In the genomic region with DNA sequence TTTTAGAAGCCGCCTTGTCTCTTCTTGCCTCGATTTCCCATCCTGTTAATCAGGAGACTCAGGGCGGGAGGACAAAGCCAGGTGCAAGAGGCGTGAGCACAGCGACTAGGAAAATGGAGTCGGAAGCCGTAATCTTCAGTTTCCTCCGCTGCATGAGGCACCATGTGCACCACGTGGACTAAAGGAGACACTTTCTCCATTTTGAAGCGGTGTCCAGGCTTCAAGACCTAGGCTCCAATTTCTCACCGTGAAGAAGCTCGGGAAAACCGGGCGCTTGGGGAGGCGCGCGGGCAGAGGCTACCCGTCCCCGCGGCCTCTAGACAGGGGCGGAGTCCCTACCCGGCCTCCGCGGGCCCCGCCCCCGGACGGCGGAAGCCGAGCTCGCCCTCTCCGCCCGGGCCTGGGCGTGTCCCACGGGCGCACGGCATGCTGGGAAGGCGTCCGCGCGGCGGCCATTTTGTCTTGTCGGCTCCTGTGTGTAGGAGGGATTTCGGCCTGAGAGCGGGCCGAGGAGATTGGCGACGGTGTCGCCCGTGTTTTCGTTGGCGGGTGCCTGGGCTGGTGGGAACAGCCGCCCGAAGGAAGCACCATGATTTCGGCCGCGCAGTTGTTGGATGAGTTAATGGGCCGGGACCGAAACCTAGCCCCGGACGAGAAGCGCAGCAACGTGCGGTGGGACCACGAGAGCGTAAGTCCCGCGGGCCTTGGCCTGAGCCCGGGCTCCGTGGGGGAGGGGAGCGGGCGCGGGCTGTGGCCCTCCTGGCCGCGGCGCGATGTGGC, we compare ENCODE assay signal across 8 cellular contexts. TPM values are rescaled to one million over a fixed set of nuclear protein-coding genes. Genes with fewer than 3 reads are reported as not detected.
A peak's percentile ranks its signal among the peaks of the same experiment; 100 is the strongest.
DNase-seq lines count a peak whose midpoint lies in the region; ATAC-seq, FAIRE-seq and TF ChIP-seq lines count a peak whose summit lies in the region.

A gene with protein sequence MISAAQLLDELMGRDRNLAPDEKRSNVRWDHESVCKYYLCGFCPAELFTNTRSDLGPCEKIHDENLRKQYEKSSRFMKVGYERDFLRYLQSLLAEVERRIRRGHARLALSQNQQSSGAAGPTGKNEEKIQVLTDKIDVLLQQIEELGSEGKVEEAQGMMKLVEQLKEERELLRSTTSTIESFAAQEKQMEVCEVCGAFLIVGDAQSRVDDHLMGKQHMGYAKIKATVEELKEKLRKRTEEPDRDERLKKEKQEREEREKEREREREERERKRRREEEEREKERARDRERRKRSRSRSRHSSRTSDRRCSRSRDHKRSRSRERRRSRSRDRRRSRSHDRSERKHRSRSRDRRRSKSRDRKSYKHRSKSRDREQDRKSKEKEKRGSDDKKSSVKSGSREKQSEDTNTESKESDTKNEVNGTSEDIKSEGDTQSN (plus strand): TSS at position 460 of the 780 bp plus-strand sequence. CDS start 130 bp downstream, at position 590.

- TF ChIP-seq CTCF in H1 (IDR thresholded peaks at IDR 0.05; ENCODE audit: control extremely low read depth in 1 of 3, insufficient read depth in 1 of 3, low read depth in 1 of 3, low read length in 3 of 3), result peak in 1 of 3 experiments; percentile 14; a peak in 1 of 4 replicates

- peak; percentile 94 to 98 for TF ChIP-seq POLR2A in H1 (IDR thresholded peaks at IDR 0.05; ENCODE audit: control extremely low read depth in 1 of 2, low read depth in 2 of 2, low read length in 2 of 2)

- no peaks in the 10 kb centered on the region for H3K23me2 ChIP-seq in H1 (ENCODE audit: low read depth, low read length)

- H3K14ac ChIP-seq in H1 (ENCODE audit: insufficient read length), result peak within 1 kb of the TSS; percentile 87

- peak within 1 kb of the TSS; percentile 91 for H3K56ac ChIP-seq in H1 (replicated peaks; ENCODE audit: insufficient read length, low read depth, low read length)

- no peaks in the 10 kb centered on the region for H3K27me3 ChIP-seq in H1 (replicated peaks in 1 of 4; ENCODE audit: control insufficient read depth in 3 of 4, extremely low read depth in 1 of 4, insufficient read depth in 3 of 4, low read length in 3 of 4)

- DNase-seq in COR-L47 (lab: John Stamatoyannopoulos, UW) (peak; percentile 88), HUDEP-2 (lab: John Stamatoyannopoulos, UW; ENCODE audit: unreplicated experiment in 76 of 76) (peak in 75 of 76 experiments; percentile 36 to 96 (median 86)), NOMO-1 treated with dmso at 0.1 percent for 144 hours (lab: John Stamatoyannopoulos, UW; ENCODE audit: unreplicated experiment) (peak; percentile 91), H1 (ENCODE audit: low read depth in 1 of 2, low spot score in 2 of 2) (peak; percentile 73 to 97), mesenteric fat pad (ENCODE audit: low spot score) (peak; percentile 98)
- peak; percentile 81 to 91 (median 90) for DNase-seq in activated CD8-positive, alpha-beta memory T cell treated with anti-CD3 and anti-CD28 coated beads for 48 hours (ENCODE audit: low read depth in 2 of 3, low spot score in 2 of 3)
- DNase-seq in stimulated activated CD8-positive, alpha-beta memory T cell treated with anti-CD3 and anti-CD28 coated beads, Interleukin-15, amount 100 ng/mL, for 1 hour (ENCODE audit: low read depth), result peak; percentile 84

- H3K9me3 ChIP-seq in H1 (ENCODE audit: insufficient read depth in 2 of 2, low read depth in 1 of 2, low read length in 1 of 2), result no peaks in the 10 kb centered on the region

- peak; percentile 91 for ATAC-seq in GM21390 (IDR thresholded peaks at IDR 0.05; ENCODE audit: unreplicated experiment)

- peak within 1 kb of the TSS; percentile 98 for H2BK5ac ChIP-seq in H1 (ENCODE audit: low read depth, low read length)

- 0 out of 3 replicates have a peak, but pooled peaks of 1 of the 2 experiments have one; percentile 40 for TF ChIP-seq EP300 in H1 (IDR thresholded peaks at IDR 0.05; ENCODE audit: borderline replicate concordance in 1 of 2, low read depth in 2 of 2, low read length in 2 of 2)

- H3K23ac ChIP-seq in H1 (ENCODE audit: insufficient read length), result no peak within 1 kb of the TSS

- H2BK15ac ChIP-seq in H1 (ENCODE audit: low read length), result no peak within 1 kb of the TSS

- peaks cover 0 to 8% (median 2%) of the 10 kb centered on the region in 4 experiments; a peak in 3 of 7 replicates for H3K4me1 ChIP-seq in H1 (replicated peaks in 1 of 4; ENCODE audit: control insufficient read depth in 3 of 4, insufficient read depth in 4 of 4, low read length in 3 of 4)

- FAIRE-seq in H1 (lab: Jason Lieb, UNC), result no peak

- WGBS in H1 (ENCODE audit: extremely low coverage in 1 of 2, insufficient coverage in 1 of 2, insufficient read length in 1 of 2, insufficient replicate concordance in 2 of 2, low coverage in 1 of 2, low lambda C conversion rate in 2 of 2, missing lambda C conversion rate in 1 of 2), 2 experiments, result 5% methylated on average over 62 of the region's 76 CpGs; no CpG with 5 or more reads in 1 of the 2 experiments

- H2AK5ac ChIP-seq in H1 (ENCODE audit: low read depth, low read length), result no peak within 1 kb of the TSS; the same call in 1 of the 2 replicates

- CTCF ChIA-PET in H1 (lab: Charles Lee; ENCODE audit: partially characterized antibody), result no interaction called here

- peak within 1 kb of the TSS; percentile 97 for H4K91ac ChIP-seq in H1 (replicated peaks; ENCODE audit: insufficient read length, low read length)

- H3K27ac ChIP-seq in H1 (ENCODE audit: low read depth, low read length), result peak within 1 kb of the TSS; percentile 99

- no peak within 1 kb of the TSS for H2BK120ac ChIP-seq in H1 (replicated peaks; ENCODE audit: low read depth, low read length)

- no peak within 1 kb of the TSS; the same call in 1 of the 2 replicates for H2AFZ ChIP-seq in H1 (ENCODE audit: low read length)

- peak within 1 kb of the TSS; percentile 11; the same call in 1 of the 2 replicates for H2BK12ac ChIP-seq in H1 (ENCODE audit: low read depth, low read length)

- peak within 1 kb of the TSS; percentile 94 to 100 (median 98) for H3K9ac ChIP-seq in H1 (replicated peaks in 1 of 4; ENCODE audit: extremely low read depth in 1 of 4, low read depth in 3 of 4, low read length in 3 of 4)

- H3K4me2 ChIP-seq in H1 (ENCODE audit: insufficient read depth in 1 of 2, low read depth in 2 of 2, low read length in 2 of 2), result peak within 1 kb of the TSS; percentile 75 to 92

- H4K20me1 ChIP-seq in H1 (replicated peaks in 1 of 2; ENCODE audit: control insufficient read depth in 1 of 2, insufficient read depth in 2 of 2, low read length in 2 of 2), result peaks cover 13 to 23% of the 10 kb centered on the region in 2 experiments

- peak within 1 kb of the TSS; percentile 98 for H4K5ac ChIP-seq in H1 (ENCODE audit: insufficient read length, low read depth, low read length)

- H3K79me2 ChIP-seq in H1 (ENCODE audit: control insufficient read depth in 1 of 2, insufficient read depth in 2 of 2, low read length in 2 of 2), result peaks cover 45 to 49% of the 10 kb centered on the region in 2 experiments

- H3K79me1 ChIP-seq in H1 (ENCODE audit: low read depth, low read length), result no peaks in the 10 kb centered on the region

- H3K4ac ChIP-seq in H1 (replicated peaks; ENCODE audit: insufficient read length, low read depth, low read length), result peak within 1 kb of the TSS; percentile 92

- no peak within 1 kb of the TSS for H2BK20ac ChIP-seq in H1 (ENCODE audit: low read length)

- TF ChIP-seq RAD21 in H1 (IDR thresholded peaks at IDR 0.05 in 1 of 2, conservative IDR thresholded peaks at IDR 0.05 in 1 of 2; ENCODE audit: low read depth in 2 of 2, low read length in 2 of 2), result no peak

- H3K18ac ChIP-seq in H1 (ENCODE audit: extremely low read depth, low read length), result peak within 1 kb of the TSS; percentile 99

- peak within 1 kb of the TSS; percentile 100 for H4K8ac ChIP-seq in H1 (ENCODE audit: extremely low read depth, insufficient read depth, low read length)

- 0 out of 8 replicates have a peak, but pooled peaks cover 0 to 3% (median 0%) of the 10 kb centered on the region in 4 experiments for H3K36me3 ChIP-seq in H1 (ENCODE audit: control insufficient read depth in 2 of 4, insufficient read depth in 4 of 4, low read length in 3 of 4)

- peak within 1 kb of the TSS; percentile 60 to 95 (median 94) for H3K4me3 ChIP-seq in H1 (ENCODE audit: extremely low read depth in 1 of 4, insufficient read depth in 2 of 4, low read depth in 3 of 4, low read length in 4 of 4)

- POLR2A ChIA-PET in H1 (lab: Charles Lee; ENCODE audit: partially characterized antibody), result interaction anchor here (0.6 to 3.5 kb wide), 26 partner anchors 9 to 447 kb away, joined by 3 to 34 read pairs (median 4); a partner anchor contains a TSS

TF ChIP-seq in H1, 55 proteins besides CTCF, POLR2A, EP300 and RAD21 (continues in another document):
- TF ChIP-seq ASH2L (IDR thresholded peaks at IDR 0.05; ENCODE audit: low read length) (peak; percentile 93), SP4 (IDR thresholded peaks at IDR 0.05; ENCODE audit: low read length) (0 out of 2 replicates have a peak, but pooled peaks have one; percentile 57), KDM4A (IDR thresholded peaks at IDR 0.05; ENCODE audit: low read depth, low read length, severe bottlenecking) (peak; percentile 41), BRCA1 (IDR thresholded peaks at IDR 0.05; ENCODE audit: low read depth, low read length) (peak; percentile 22; the same call in 1 of the 2 replicates), SIN3A (conservative IDR thresholded peaks at IDR 0.05 in 1 of 2, IDR thresholded peaks at IDR 0.05 in 1 of 2; ENCODE audit: low read depth in 1 of 2, low read length in 2 of 2) (peak; percentile 13 to 73; a peak in 2 of 4 replicates)
- TF ChIP-seq, protein P1, sequence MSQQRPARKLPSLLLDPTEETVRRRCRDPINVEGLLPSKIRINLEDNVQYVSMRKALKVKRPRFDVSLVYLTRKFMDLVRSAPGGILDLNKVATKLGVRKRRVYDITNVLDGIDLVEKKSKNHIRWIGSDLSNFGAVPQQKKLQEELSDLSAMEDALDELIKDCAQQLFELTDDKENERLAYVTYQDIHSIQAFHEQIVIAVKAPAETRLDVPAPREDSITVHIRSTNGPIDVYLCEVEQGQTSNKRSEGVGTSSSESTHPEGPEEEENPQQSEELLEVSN (IDR thresholded peaks at IDR 0.05), result peak; percentile 90

RNA-seq across cellular contexts. Expression of the gene that starts here (rescaled TPM):
- 126 and 128 TPM in 2 replicates for total RNA-seq in H1 (2021; fragmentation: NEBNext Ultra II Directional; extraction: Animal tissue kit (Norgen Biotek cat#: 25700))
- polyA plus RNA-seq in H1 (2011; rRNA removed), result 102 and 103 TPM in 2 replicates
- 142 TPM for polyA plus RNA-seq in H1 (2011; cell fraction: cytosol; rRNA removed)
- polyA plus RNA-seq in H1 (2011; cell fraction: nucleus; rRNA removed), result 251 TPM
- polyA plus RNA-seq in H1 (2012, experiment 1 of 2), result 169 to 344 TPM (median 176 TPM) in 4 replicates
- polyA plus RNA-seq in H1 (2012, experiment 2 of 2), result 16.5 TPM
- 286 TPM for polyA plus RNA-seq in H1 (2013, experiment 1 of 2)
- 257 TPM for polyA plus RNA-seq in H1 (2013, experiment 2 of 2)
- polyA minus RNA-seq in H1 (2011; rRNA and poly(A)+ RNA removed), result 15.2 and 22.5 TPM in 2 replicates
- 26.9 TPM for polyA minus RNA-seq in H1 (2011; cell fraction: cytosol; rRNA and poly(A)+ RNA removed)
- polyA minus RNA-seq in H1 (2011; cell fraction: nucleus; rRNA and poly(A)+ RNA removed), result 128 TPM
- 78.6 TPM for total RNA-seq in mesenteric fat pad

Comparison
In these comparisons a context has a peak if more than half of its experiments do, and no peak if none do; other contexts are left out.
1. Peak in every context shown above with its lines: DNase-seq, ATAC-seq, H3K4me3 ChIP-seq and H3K27ac ChIP-seq.